In genomic region chr19:7522072-7522922, GRCh38 we compare ENCODE assay signal across 1 cellular context.
TF ChIP-seq lines count a peak whose summit lies in the region.

TSS of gene MCOLN1 (plus strand) at chr19:7522624. CDS start at chr19:7522751, 127 bp downstream.

TF ChIP-seq in A549, 52 proteins besides CTCF, POLR2A, EP300 and RAD21 (continued from another document):
- TF ChIP-seq USF2 (IDR thresholded peaks at IDR 0.05) (peak; percentile 100), RCOR1 (IDR thresholded peaks at IDR 0.05; ENCODE audit: low read depth, low read length) (no peak), HEYL (CRISPR knock-in tag; IDR thresholded peaks at IDR 0.05) (no peak), JUN (IDR thresholded peaks at IDR 0.05) (peak; percentile 27 to 45; a peak in 1 of 5 replicates), FOSL2 (IDR thresholded peaks at IDR 0.05) (no peak), FOSL2 (CRISPR knock-in tag; IDR thresholded peaks at IDR 0.05) (peak; percentile 58), BHLHE40 (IDR thresholded peaks at IDR 0.05; ENCODE audit: low read depth, low read length) (peak; percentile 49; the same call in 1 of the 2 replicates), KDM5A (IDR thresholded peaks at IDR 0.05) (peak; percentile 77), GATA3 (IDR thresholded peaks at IDR 0.05; ENCODE audit: borderline replicate concordance) (no peak), PHF8 (IDR thresholded peaks at IDR 0.05; ENCODE audit: borderline replicate concordance, low read depth) (no peak), SMC3 (IDR thresholded peaks at IDR 0.05) (0 out of 3 replicates have a peak, but pooled peaks have one; percentile 9), TFCP2L1 (CRISPR knock-in tag; IDR thresholded peaks at IDR 0.05) (no peak), HOXB5 (CRISPR knock-in tag; IDR thresholded peaks at IDR 0.05) (0 out of 2 replicates have a peak, but pooled peaks have one; percentile 36), TP53 (CRISPR knock-in tag; IDR thresholded peaks at IDR 0.05) (0 out of 2 replicates have a peak, but pooled peaks have one; percentile 30), ESRRA (IDR thresholded peaks at IDR 0.05; ENCODE audit: borderline replicate concordance, low read length) (no peak), CBX2 (IDR thresholded peaks at IDR 0.05; ENCODE audit: borderline replicate concordance, low read depth) (no peak), RFX5 (IDR thresholded peaks at IDR 0.05) (no peak), ZNF302 (CRISPR knock-in tag; IDR thresholded peaks at IDR 0.05) (no peak), MAFK (IDR thresholded peaks at IDR 0.05; ENCODE audit: partially characterized antibody) (no peak), MAX (IDR thresholded peaks at IDR 0.05) (peak; percentile 77)
